Comparison of ENCODE assay signal across 33 cellular contexts in the genomic region with DNA sequence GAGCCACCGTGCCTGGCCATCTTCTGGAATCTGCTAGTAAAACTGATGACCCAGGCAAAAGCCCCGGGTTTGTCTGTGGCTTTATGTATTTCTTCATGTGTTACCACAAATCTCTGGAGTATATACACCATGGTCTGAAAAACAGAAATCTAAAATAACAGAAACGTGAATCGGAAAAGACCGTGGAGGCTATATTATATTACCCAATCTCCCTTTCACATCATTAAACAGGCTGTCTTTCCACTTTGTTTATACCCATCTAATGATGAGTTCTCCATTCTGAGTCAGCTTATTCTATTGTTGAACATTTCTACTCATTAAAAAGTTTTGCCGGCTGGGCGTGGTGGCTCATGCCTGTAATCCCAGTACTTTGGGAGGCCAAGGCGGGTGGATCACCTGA. TPM values are rescaled to one million over a fixed set of nuclear protein-coding genes. Genes with fewer than 3 reads are reported as not detected.
"Had no signal": no experiment of that assay in that cellular context is flagged by ENCODE, and none has a peak within 500 bp of the region (broad histone marks: within the 10 kb centered on the region; RNA-seq: fewer than 3 reads in every experiment).

No MANE protein-coding gene starts in this region.

- H3K36me3 Mint-ChIP-seq: natural killer cell treated with Interleukin-12 subunit alpha and Interleukin-12 subunit beta and Interleukin-15 and Interleukin-18, amount 100 ng/mL, for 72 hours; type B pancreatic cell had no signal

- DNase-seq: dorsolateral prefrontal cortex; effector CD4-positive, alpha-beta T cell; foreskin keratinocyte; heart left ventricle; kidney; mucosa of descending colon; naive B cell; stimulated activated CD4-positive, alpha-beta T cell treated with anti-CD3 and anti-CD28 coated beads, Interleukin-12 subunit alpha, Interleukin-12 subunit beta, amount 100 ng/mL, for 4 hours; stimulated activated CD4-positive, alpha-beta T cell treated with anti-CD3 and anti-CD28 coated beads, Interleukin-1b, Interleukin-23, amount 100 ng/mL, for 48 hours; stimulated activated CD4-positive, alpha-beta T cell treated with anti-CD3 and anti-CD28 coated beads, Interleukin-4, amount 100 ng/mL, for 1 hour; stimulated activated CD8-positive, alpha-beta memory T cell treated with anti-CD3 and anti-CD28 coated beads, Interleukin-4, amount 100 ng/mL, for 48 hours; stimulated activated naive CD4-positive, alpha-beta T cell treated with Interleukin-2 at 50 U/mL for 16 hours; stomach; substantia nigra; testis; tibial artery had no signal

- H3K36me3 ChIP-seq: prostate gland, right atrium auricular region had no signal

- H3K27ac Mint-ChIP-seq: memory B cell; mesothelial cell of epicardium; naive B cell; natural killer cell treated with Interleukin-12 subunit alpha and Interleukin-12 subunit beta and Interleukin-15 and Interleukin-18, amount 100 ng/mL, for 72 hours; type B pancreatic cell had no signal

- H3K27me3 ChIP-seq: dorsolateral prefrontal cortex, foreskin keratinocyte, gastroesophageal sphincter, heart left ventricle, hepatocyte, right atrium auricular region, stomach, testis, tibial artery had no signal

- H3K79me2 ChIP-seq: hepatocyte had no signal

- H2AFZ ChIP-seq: hepatocyte had no signal

- H3K4me3 Mint-ChIP-seq: memory B cell; mesothelial cell of epicardium; naive B cell; natural killer cell treated with Interleukin-12 subunit alpha and Interleukin-12 subunit beta and Interleukin-15 and Interleukin-18, amount 100 ng/mL, for 72 hours; neural crest cell; type B pancreatic cell had no signal

- H3K4me3 ChIP-seq: dorsolateral prefrontal cortex, gastroesophageal sphincter, heart left ventricle, hepatocyte, lung, mucosa of descending colon, prostate gland, right atrium auricular region, smooth muscle cell, stomach, testis, tibial artery had no signal

- H3K4me2 ChIP-seq: hepatocyte, smooth muscle cell had no signal

- H3K9me3 Mint-ChIP-seq: memory B cell; mesothelial cell of epicardium; naive B cell; natural killer cell treated with Interleukin-12 subunit alpha and Interleukin-12 subunit beta and Interleukin-15 and Interleukin-18, amount 100 ng/mL, for 72 hours; neural crest cell; type B pancreatic cell had no signal

- H3K4me1 ChIP-seq: foreskin keratinocyte, prostate gland had no signal

- H3K27me3 Mint-ChIP-seq: memory B cell; naive B cell; natural killer cell treated with Interleukin-12 subunit alpha and Interleukin-12 subunit beta and Interleukin-15 and Interleukin-18, amount 100 ng/mL, for 72 hours; type B pancreatic cell had no signal

- H3K27ac ChIP-seq: dorsolateral prefrontal cortex, foreskin keratinocyte, gastroesophageal sphincter, heart left ventricle, hepatocyte, prostate gland, right atrium auricular region, stomach, testis, tibial artery had no signal

- ATAC-seq: foreskin keratinocyte; gastroesophageal sphincter; heart left ventricle; left lobe of liver; mucosa of descending colon; natural killer cell treated with Interleukin-12 subunit alpha and Interleukin-12 subunit beta and Interleukin-15 and Interleukin-18, amount 100 ng/mL, for 72 hours; sciatic nerve had no signal

- H3K9me3 ChIP-seq: gastroesophageal sphincter, heart left ventricle, mucosa of descending colon, prostate gland, right atrium auricular region, stomach, testis, tibial artery had no signal

RNA-seq across cellular contexts. Expression of a gene that starts 50.2 kb away (rescaled TPM):
- total RNA-seq: foreskin keratinocyte; heart left ventricle; hepatocyte; kidney; left lobe of liver; liver; lung; mucosa of descending colon; natural killer cell treated with Interleukin-12 subunit alpha and Interleukin-12 subunit beta and Interleukin-15 and Interleukin-18, amount 100 ng/mL, for 72 hours; neural crest cell; osteocyte; prostate gland; right atrium auricular region; sciatic nerve; smooth muscle cell; stomach; urinary bladder had no signal
- polyA plus RNA-seq: esophagus, foreskin keratinocyte, heart left ventricle, hepatocyte, liver, lung, smooth muscle cell, stomach, urinary bladder had no signal
